ENCODE assay signal across 8 cellular contexts in the genomic region with DNA sequence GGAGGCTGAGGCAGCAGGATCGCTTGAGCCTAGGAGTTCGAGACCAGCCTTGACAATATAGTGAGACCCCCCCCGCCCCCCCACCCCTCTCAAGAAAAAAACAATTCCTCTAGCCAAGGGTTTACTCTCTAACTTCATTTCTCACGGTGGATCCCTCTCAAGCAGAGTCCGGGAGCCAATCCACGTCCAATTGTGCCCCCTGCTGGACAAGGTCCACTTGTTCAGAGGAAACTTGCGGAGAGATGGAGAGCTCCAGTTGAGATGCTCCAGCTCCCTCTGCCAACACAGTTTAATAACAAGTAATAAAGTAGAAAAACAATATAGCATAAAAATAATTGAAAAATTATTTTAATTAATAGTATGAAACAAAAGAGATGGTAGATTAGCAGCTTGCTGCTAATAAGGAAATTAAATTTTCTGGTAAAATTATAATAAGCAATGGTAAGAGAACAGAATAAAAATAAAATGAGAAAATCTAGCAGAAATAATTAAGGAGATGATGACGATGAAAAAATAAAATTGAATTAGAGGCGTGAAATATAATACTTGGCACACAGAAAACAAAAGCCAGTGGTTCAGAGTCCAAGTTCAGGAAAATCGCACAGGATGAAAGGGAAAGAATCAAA. TPM values are rescaled to one million over a fixed set of nuclear protein-coding genes. Genes with fewer than 3 reads are reported as not detected.
DNase-seq lines count a peak whose midpoint lies in the region; ATAC-seq and TF ChIP-seq lines count a peak whose summit lies in the region.

No MANE protein-coding gene starts in this region.

- H2BK15ac ChIP-seq in mesenchymal stem cell (ENCODE audit: low read depth, poor library complexity, severe bottlenecking): no peak overlapping the region

- H3K4me2 ChIP-seq in mesenchymal stem cell (ENCODE audit: low read length, poor library complexity, severe bottlenecking): no peak overlapping the region

- no peak overlapping the region for H2BK5ac ChIP-seq in mesenchymal stem cell (ENCODE audit: low read depth, low read length, poor library complexity, severe bottlenecking)

- H3K9me3 ChIP-seq in mesenchymal stem cell (ENCODE audit: control insufficient read depth, low read length): no peaks in the 10 kb centered on the region

- H3K36me3 ChIP-seq in mesenchymal stem cell (ENCODE audit: control insufficient read depth in 1 of 2, insufficient read depth in 2 of 2, low read depth in 1 of 2, low read length in 2 of 2): no peaks in the 10 kb centered on the region

- H2BK12ac ChIP-seq in mesenchymal stem cell (ENCODE audit: low read length in 2 of 2): no peak overlapping the region

- H3K27ac ChIP-seq in dorsolateral prefrontal cortex: no peak overlapping the region
- H3K27ac ChIP-seq in mesenchymal stem cell (ENCODE audit: low read length, poor library complexity, severe bottlenecking): no peak overlapping the region

- no peak for ATAC-seq in GM18502 (IDR thresholded peaks at IDR 0.05; ENCODE audit: poor library complexity, unreplicated experiment)

- H3K27me3 ChIP-seq in dorsolateral prefrontal cortex (peaks cover 0 to 43% (median 14%) of the 10 kb centered on the region in 45 donors), mesenchymal stem cell (ENCODE audit: control insufficient read depth in 1 of 2, insufficient read depth in 1 of 2, low read length in 2 of 2) (peaks cover 0 to 5% of the 10 kb centered on the region in 2 experiments)

- no peak overlapping the region for H4K8ac ChIP-seq in mesenchymal stem cell (ENCODE audit: low read length)

- H2BK120ac ChIP-seq in mesenchymal stem cell (ENCODE audit: low read depth, low read length): no peak overlapping the region

- TF ChIP-seq CTCF in AG04449 (IDR thresholded peaks at IDR 0.05; ENCODE audit: insufficient read depth, low read length, missing control alignments) (peak; percentile 83), GM12875 (IDR thresholded peaks at IDR 0.05; ENCODE audit: borderline replicate concordance, insufficient read depth, low read depth, low read length) (peak; percentile 54), dorsolateral prefrontal cortex (IDR thresholded peaks at IDR 0.05 in 54 of 56, conservative IDR thresholded peaks at IDR 0.05 in 2 of 56; ENCODE audit: low read depth in 1 of 56, partially characterized antibody in 56 of 56) (peak; percentile 42 to 79 (median 70))

- CTCF ChIA-PET in AG04449 (lab: Yijun Ruan, JAX): interaction anchor here (0.7 to 8.6 kb wide), 21 partner anchors 9 to 323 kb away, joined by 3 to 184 read pairs (median 4); a partner anchor contains a TSS

- DNase-seq in AG04449 (ENCODE audit: low read depth, low spot score) (peak; percentile 10), NCI-H2196 (lab: John Stamatoyannopoulos, UW; ENCODE audit: unreplicated experiment) (peak; percentile 76), dorsolateral prefrontal cortex (peak in 8 of 10 donors; percentile 70 to 86 (median 84)), mesenchymal stem cell (peak; percentile 76)
- DNase-seq in activated CD4-positive, alpha-beta T cell treated with anti-CD3 and anti-CD28 coated beads for 4 hours: peak; percentile 48 to 51
- peak; percentile 21 for DNase-seq in stimulated activated CD8-positive, alpha-beta memory T cell treated with anti-CD3 and anti-CD28 coated beads, Interleukin-7, amount 100 ng/mL, for 24 hours (ENCODE audit: low read depth)

- intact Hi-C loops in dorsolateral prefrontal cortex (cut with DNase I): loop anchor here (2.0 to 5.0 kb wide), 2 partner anchors 188 to 189 kb away; no protein-coding TSS in a partner anchor

- H3K18ac ChIP-seq in mesenchymal stem cell (ENCODE audit: low read depth in 1 of 2, low read length in 2 of 2): no peak overlapping the region

- no peak overlapping the region for H3K4me3 ChIP-seq in AG04449 (ENCODE audit: low read depth, low read length)
- no peak overlapping the region for H3K4me3 ChIP-seq in GM12875 (ENCODE audit: low read depth, low read length)
- H3K4me3 ChIP-seq in dorsolateral prefrontal cortex: no peak overlapping the region
- H3K4me3 ChIP-seq in mesenchymal stem cell (ENCODE audit: insufficient read depth in 1 of 2, low read depth in 1 of 2, low read length in 2 of 2): no peak overlapping the region

- no peak overlapping the region for H3K23ac ChIP-seq in mesenchymal stem cell (ENCODE audit: low read length in 2 of 2)

- no peak overlapping the region for H2AFZ ChIP-seq in mesenchymal stem cell (ENCODE audit: low read depth, low read length)

- H3K4me1 ChIP-seq in mesenchymal stem cell (ENCODE audit: control insufficient read depth, insufficient read depth, low read depth, low read length): no peaks in the 10 kb centered on the region

- POLR2A ChIA-PET in AG04449 (lab: Yijun Ruan, JAX): interaction anchor here (0.6 kb wide), 1 partner anchor 90 kb away, joined by 4 read pairs; a partner anchor contains a TSS

- H3K14ac ChIP-seq in mesenchymal stem cell (ENCODE audit: low read length in 2 of 2): no peak overlapping the region

- H3K4ac ChIP-seq in mesenchymal stem cell (ENCODE audit: low read depth in 1 of 2, low read length in 2 of 2): no peak overlapping the region

- H3K9ac ChIP-seq in mesenchymal stem cell (ENCODE audit: low read length): no peak overlapping the region

- 17% methylated on average over 8 of the region's 10 CpGs for WGBS in mesenchymal stem cell

- no peak overlapping the region for H4K91ac ChIP-seq in mesenchymal stem cell (ENCODE audit: low read length)

- H3K79me1 ChIP-seq in mesenchymal stem cell (replicated peaks; ENCODE audit: low read length, poor library complexity, severe bottlenecking): no peaks in the 10 kb centered on the region

- no peak overlapping the region for H2AK5ac ChIP-seq in mesenchymal stem cell (ENCODE audit: low read length, severe bottlenecking)

RNA-seq across cellular contexts. Expression of a gene that starts 14.5 kb away (rescaled TPM):
- total RNA-seq in dorsolateral prefrontal cortex: 10 to 100 TPM in 2 of 120 experiments, 1 to 10 TPM in 103, under 1 TPM in 11, not detected in 4; 0.33 to 13.4 (median 3.2) TPM
- polyA plus RNA-seq in mesenchymal stem cell (2013, experiment 1 of 2): not detected
- polyA plus RNA-seq in mesenchymal stem cell (2013, experiment 2 of 2): not detected

RNA-seq across cellular contexts. Expression of a gene that starts 30.9 kb away (rescaled TPM):
- total RNA-seq in dorsolateral prefrontal cortex: 1 to 10 TPM in 15 of 120 experiments, under 1 TPM in 45, not detected in 60; 0.20 to 3.3 (median 0.68) TPM
- not detected for polyA plus RNA-seq in mesenchymal stem cell (2013, experiment 1 of 2)
- polyA plus RNA-seq in mesenchymal stem cell (2013, experiment 2 of 2): not detected

RNA-seq across cellular contexts. Expression of a gene that starts 32.0 kb away (rescaled TPM):
- 10 to 100 TPM; 15.5 to 76.0 (median 27.1) TPM for total RNA-seq in dorsolateral prefrontal cortex
- polyA plus RNA-seq in mesenchymal stem cell (2013, experiment 1 of 2): 8.8 TPM
- 7.1 TPM for polyA plus RNA-seq in mesenchymal stem cell (2013, experiment 2 of 2)

Comparison
In these comparisons a context has a peak if more than half of its experiments do, and no peak if none do; other contexts are left out.
1. DNase-seq: peak in every context shown above with its lines; median percentile 84 in dorsolateral prefrontal cortex; 76 in NCI-H2196; 76 in mesenchymal stem cell; 50 in activated CD4-positive, alpha-beta T cell treated with anti-CD3 and anti-CD28 coated beads for 4 hours; 21 in stimulated activated CD8-positive, alpha-beta memory T cell treated with anti-CD3 and anti-CD28 coated beads, Interleukin-7, amount 100 ng/mL, for 24 hours; 10 in AG04449.